ENCODE assay signal across 8 cellular contexts in the genomic region with DNA sequence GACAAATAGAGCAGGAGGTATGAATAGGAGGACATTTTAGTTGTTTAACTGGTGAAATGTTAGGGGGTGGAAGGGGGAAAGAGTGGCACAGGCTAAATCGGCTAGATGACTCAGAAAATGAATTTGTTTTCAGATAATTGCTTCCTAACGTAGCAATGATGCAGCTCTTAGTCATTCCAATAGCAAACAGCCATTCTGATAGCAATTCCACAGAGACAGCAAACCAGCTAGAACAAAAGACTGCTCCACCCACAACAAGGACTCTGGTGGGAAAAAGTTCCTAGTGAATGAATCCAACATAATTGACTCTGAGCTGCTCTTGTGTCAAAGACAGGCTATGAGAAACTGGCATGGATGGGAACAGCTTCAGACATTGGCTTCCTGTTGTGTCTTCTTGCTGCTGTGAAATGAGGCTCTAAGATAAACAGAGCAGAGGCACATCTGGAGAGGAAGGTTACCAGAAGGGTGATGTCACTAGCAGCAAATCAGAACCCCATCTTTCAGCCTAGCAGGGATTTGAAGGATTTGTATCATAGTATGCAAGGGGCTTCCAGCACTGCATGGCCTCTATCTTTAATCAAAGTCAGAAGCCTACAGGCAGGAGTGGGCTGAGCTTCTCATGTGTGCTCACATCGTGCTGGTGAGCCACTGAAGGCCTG. TPM values are rescaled to one million over a fixed set of nuclear protein-coding genes. Genes with fewer than 3 reads are reported as not detected.
DNase-seq lines count a peak whose midpoint lies in the region; ATAC-seq and TF ChIP-seq lines count a peak whose summit lies in the region.

No MANE protein-coding gene starts in this region.

- H3K27ac ChIP-seq in heart right ventricle: peak overlapping the region; percentile 19 to 85 (median 72)

- H3K27me3 Mint-ChIP-seq in activated naive CD4-positive, alpha-beta T cell treated with anti-CD3 and anti-CD28 coated beads, Interleukin-2, amount 10 ng/mL, durations not matched to agents 7 days and 5 days: no peaks in the 10 kb centered on the region
- H3K27me3 Mint-ChIP-seq in activated CD8-positive, alpha-beta T cell treated with anti-CD3 and anti-CD28 coated beads, Interleukin-2, amount 10 ng/mL, durations not matched to agents 7 days and 5 days (ENCODE audit: low read depth): no peaks in the 10 kb centered on the region

- DNase-seq in activated naive CD4-positive, alpha-beta T cell treated with Interleukin-2 at 50 U/mL for 16 hours: peak; percentile 10
- DNase-seq in activated naive CD4-positive, alpha-beta T cell treated with anti-CD3 and anti-CD28 coated beads, Interleukin-2, amount 10 ng/mL, durations not matched to agents 7 days and 5 days: no peak
- no peak for DNase-seq in activated CD8-positive, alpha-beta T cell treated with anti-CD3 and anti-CD28 coated beads, Interleukin-2, amount 10 ng/mL, durations not matched to agents 7 days and 5 days
- DNase-seq in heart right ventricle: peak in 1 of 2 donors; percentile 50
- DNase-seq in stimulated activated naive CD8-positive, alpha-beta T cell treated with anti-CD3 and anti-CD28 coated beads, Interleukin-15, Interleukin-2, amounts not matched to agents 100 U/mL and 50 U/mL, for 24 hours: no peak
- no peak for DNase-seq in GF-D8 (lab: John Stamatoyannopoulos, UW)
- DNase-seq in middle frontal gyrus (ENCODE audit: extremely low spot score, low spot score): no peak

- H3K9me3 Mint-ChIP-seq in activated naive CD4-positive, alpha-beta T cell treated with anti-CD3 and anti-CD28 coated beads, Interleukin-2, amount 10 ng/mL, durations not matched to agents 7 days and 5 days: no peaks in the 10 kb centered on the region
- no peaks in the 10 kb centered on the region for H3K9me3 Mint-ChIP-seq in activated CD8-positive, alpha-beta T cell treated with anti-CD3 and anti-CD28 coated beads, Interleukin-2, amount 10 ng/mL, durations not matched to agents 7 days and 5 days (ENCODE audit: insufficient read depth)

- WGBS in heart right ventricle, 2 donors: 24 to 50% methylated on average over 3 of the region's 3 CpGs

- POLR2A ChIA-PET in activated CD8-positive, alpha-beta T cell treated with anti-CD3 and anti-CD28 coated beads, Interleukin-2, amount 10 ng/mL, durations not matched to agents 7 days and 5 days (lab: Charles Lee): no interaction called here

- CTCF ChIA-PET in activated naive CD4-positive, alpha-beta T cell treated with anti-CD3 and anti-CD28 coated beads, Interleukin-2, amount 10 ng/mL, durations not matched to agents 7 days and 5 days (lab: Charles Lee): interaction anchor here (1.3 to 3.7 kb wide), 3 partner anchors 16 to 225 kb away, joined by 4 to 16 read pairs (median 7); no protein-coding TSS in a partner anchor
- CTCF ChIA-PET in activated CD8-positive, alpha-beta T cell treated with anti-CD3 and anti-CD28 coated beads, Interleukin-2, amount 10 ng/mL, durations not matched to agents 7 days and 5 days (lab: Charles Lee): interaction anchor here (1.7 kb wide), 1 partner anchor 16 kb away, joined by 6 read pairs; no protein-coding TSS in a partner anchor

- no peaks in the 10 kb centered on the region for H3K9me3 ChIP-seq in heart right ventricle

- peaks cover 3 to 59% (median 37%) of the 10 kb centered on the region in 9 donors for H3K4me1 ChIP-seq in heart right ventricle

- no peak overlapping the region for H3K27ac Mint-ChIP-seq in activated naive CD4-positive, alpha-beta T cell treated with anti-CD3 and anti-CD28 coated beads, Interleukin-2, amount 10 ng/mL, durations not matched to agents 7 days and 5 days
- H3K27ac Mint-ChIP-seq in activated CD8-positive, alpha-beta T cell treated with anti-CD3 and anti-CD28 coated beads, Interleukin-2, amount 10 ng/mL, durations not matched to agents 7 days and 5 days: no peak overlapping the region

- H3K36me3 ChIP-seq in heart right ventricle: no peaks in the 10 kb centered on the region

- H3K36me3 Mint-ChIP-seq in activated naive CD4-positive, alpha-beta T cell treated with anti-CD3 and anti-CD28 coated beads, Interleukin-2, amount 10 ng/mL, durations not matched to agents 7 days and 5 days: no peaks in the 10 kb centered on the region
- no peaks in the 10 kb centered on the region for H3K36me3 Mint-ChIP-seq in activated CD8-positive, alpha-beta T cell treated with anti-CD3 and anti-CD28 coated beads, Interleukin-2, amount 10 ng/mL, durations not matched to agents 7 days and 5 days (ENCODE audit: low read depth)

- TF ChIP-seq CTCF in heart right ventricle (IDR thresholded peaks at IDR 0.05): no peak

- no peak overlapping the region for H3K4me3 Mint-ChIP-seq in activated naive CD4-positive, alpha-beta T cell treated with anti-CD3 and anti-CD28 coated beads, Interleukin-2, amount 10 ng/mL, durations not matched to agents 7 days and 5 days
- H3K4me3 Mint-ChIP-seq in activated CD8-positive, alpha-beta T cell treated with anti-CD3 and anti-CD28 coated beads, Interleukin-2, amount 10 ng/mL, durations not matched to agents 7 days and 5 days: no peak overlapping the region

- peak; percentile 30 for ATAC-seq in activated CD8-positive, alpha-beta T cell treated with anti-CD3 and anti-CD28 coated beads, Interleukin-2, amount 10 ng/mL, durations not matched to agents 7 days and 5 days
- ATAC-seq in heart right ventricle (peak; percentile 64 to 88 (median 73)), GM18520 (IDR thresholded peaks at IDR 0.05; ENCODE audit: unreplicated experiment) (no peak)
- peak; percentile 77 for ATAC-seq in stimulated activated naive CD8-positive, alpha-beta T cell treated with anti-CD3 and anti-CD28 coated beads, Interleukin-15, Interleukin-2, amounts not matched to agents 100 U/mL and 50 U/mL, for 24 hours

- H3K4me1 Mint-ChIP-seq in activated naive CD4-positive, alpha-beta T cell treated with anti-CD3 and anti-CD28 coated beads, Interleukin-2, amount 10 ng/mL, durations not matched to agents 7 days and 5 days: peaks cover 18% of the 10 kb centered on the region
- H3K4me1 Mint-ChIP-seq in activated CD8-positive, alpha-beta T cell treated with anti-CD3 and anti-CD28 coated beads, Interleukin-2, amount 10 ng/mL, durations not matched to agents 7 days and 5 days (ENCODE audit: low read depth): no peaks in the 10 kb centered on the region

- no peak overlapping the region for H3K4me3 ChIP-seq in heart right ventricle

- H3K27me3 ChIP-seq in heart right ventricle: no peaks in the 10 kb centered on the region

- intact Hi-C loops in heart right ventricle (cut with DNase I): no loop called here

RNA-seq across cellular contexts. Expression of gene F2RL1, which starts 28.1 kb away (rescaled TPM):
- total RNA-seq in activated CD8-positive, alpha-beta T cell treated with anti-CD3 and anti-CD28 coated beads, Interleukin-2, amount 10 ng/mL, durations not matched to agents 7 days and 5 days: 1 to 10 TPM; 1.6 to 2.2 TPM
- total RNA-seq in heart right ventricle: 1 to 10 TPM in 4 of 10 donors, under 1 TPM in 6; 0.56 to 2.6 (median 0.91) TPM
- 1 to 10 TPM in 1 of 2 donors, under 1 TPM in 1; 0.66 to 3.9 TPM for polyA plus RNA-seq in heart right ventricle

RNA-seq across cellular contexts. Expression of gene S100Z, which starts 59.1 kb away (rescaled TPM):
- 1 to 10 TPM; 2.5 to 3.2 TPM for total RNA-seq in activated CD8-positive, alpha-beta T cell treated with anti-CD3 and anti-CD28 coated beads, Interleukin-2, amount 10 ng/mL, durations not matched to agents 7 days and 5 days
- total RNA-seq in heart right ventricle: under 1 TPM in 1 of 10 donors, not detected in 9; 0.22 TPM
- polyA plus RNA-seq in heart right ventricle: under 1 TPM in 1 of 2 donors, not detected in 1; 0.03 TPM
